In genomic region chr2:174149530-174149929, GRCh38 we compare ENCODE assay signal across 38 cellular contexts.
"Had no signal": no experiment of that assay in that cellular context is flagged by ENCODE, and none has a peak within 500 bp of the region (broad histone marks: within the 10 kb centered on the region; RNA-seq: fewer than 3 reads in every experiment).

No MANE protein-coding gene starts in this region.

- H3K36me3 ChIP-seq: ascending aorta, cardiac muscle cell had no signal

- H3K27ac Mint-ChIP-seq: activated B cell treated with CpG ODN at 0.5 μM for 24 hours; activated CD4-positive, alpha-beta memory T cell treated with anti-CD3 and anti-CD28 coated beads for 36 hours; activated CD4-positive, alpha-beta T cell treated with anti-CD3 and anti-CD28 coated beads, Interleukin-2, amount 10 ng/mL, durations not matched to agents 24 days and 14 days; activated CD8-positive, alpha-beta T cell treated with anti-CD3 and anti-CD28 coated beads for 36 hours; activated naive CD4-positive, alpha-beta T cell treated with anti-CD3 and anti-CD28 coated beads, Interleukin-2, amount 10 ng/mL, durations not matched to agents 7 days and 5 days; activated naive CD4-positive, alpha-beta T cell treated with anti-CD3 and anti-CD28 coated beads, Interleukin-2, amount 50 U/mL, for 24 hours; activated naive CD8-positive, alpha-beta T cell; activated naive CD8-positive, alpha-beta T cell treated with anti-CD3 and anti-CD28 coated beads, Interleukin-2, amount 10 ng/mL, durations not matched to agents 7 days and 5 days; activated naive CD8-positive, alpha-beta T cell treated with anti-CD3 and anti-CD28 coated beads, Interleukin-2, amount 50 U/mL, for 24 hours; activated T-cell treated with anti-CD3 and anti-CD28 coated beads, Interleukin-2, amount 50 U/mL, for 72 hours; activated T-helper 1 cell treated with anti-CD3 and anti-CD28 coated beads, Interleukin-12 subunit alpha, Interleukin-12 subunit beta, Interleukin-2, Interleukin-4 antibody, amounts not matched to agents 30 ng/mL and 10 ng/mL and 1 ng/mL, durations not matched to agents 14 hours and 24 hours and 36 hours; activated T-helper 2 cell treated with anti-CD3 and anti-CD28 coated beads, Interferon-gamma antibody, Interleukin-2, Interleukin-4, amounts not matched to agents 10 μg/mL and 5 μg/mL and 100 μg/mL, durations not matched to agents 14 hours and 24 hours and 36 hours; brain; T-helper 1 cell treated with Interleukin-12 subunit alpha and Interleukin-12 subunit beta and Interleukin-4 antibody, amounts not matched to agents 30 μg/mL and 1 μg/mL, for 36 hours; T-helper 2 cell treated with Interferon-gamma antibody and Interleukin-4, amounts not matched to agents 5 μg/mL and 100 μg/mL, for 36 hours had no signal

- H3K4me3 ChIP-seq: ascending aorta, cardiac muscle cell had no signal

- H3K4me3 Mint-ChIP-seq: activated B cell treated with CpG ODN at 0.5 μM for 24 hours; activated CD4-positive, alpha-beta memory T cell treated with anti-CD3 and anti-CD28 coated beads for 36 hours; activated CD4-positive, alpha-beta T cell treated with anti-CD3 and anti-CD28 coated beads, Interleukin-2, amount 10 ng/mL, durations not matched to agents 24 days and 14 days; activated CD8-positive, alpha-beta T cell treated with anti-CD3 and anti-CD28 coated beads for 36 hours; activated naive CD4-positive, alpha-beta T cell treated with anti-CD3 and anti-CD28 coated beads, Interleukin-2, amount 10 ng/mL, durations not matched to agents 7 days and 5 days; activated naive CD4-positive, alpha-beta T cell treated with anti-CD3 and anti-CD28 coated beads, Interleukin-2, amount 50 U/mL, for 24 hours; activated naive CD8-positive, alpha-beta T cell; activated naive CD8-positive, alpha-beta T cell treated with anti-CD3 and anti-CD28 coated beads, Interleukin-2, amount 10 ng/mL, durations not matched to agents 7 days and 5 days; activated naive CD8-positive, alpha-beta T cell treated with anti-CD3 and anti-CD28 coated beads, Interleukin-2, amount 50 U/mL, for 24 hours; activated T-cell treated with anti-CD3 and anti-CD28 coated beads, Interleukin-2, amount 50 U/mL, for 4 hours; activated T-cell treated with anti-CD3 and anti-CD28 coated beads, Interleukin-2, amount 50 U/mL, for 72 hours; activated T-helper 1 cell treated with anti-CD3 and anti-CD28 coated beads, Interleukin-12 subunit alpha, Interleukin-12 subunit beta, Interleukin-2, Interleukin-4 antibody, amounts not matched to agents 30 ng/mL and 10 ng/mL and 1 ng/mL, durations not matched to agents 14 hours and 24 hours and 36 hours; brain; central memory CD8-positive, alpha-beta T cell; T-helper 1 cell treated with Interleukin-12 subunit alpha and Interleukin-12 subunit beta and Interleukin-4 antibody, amounts not matched to agents 30 μg/mL and 1 μg/mL, for 36 hours; T-helper 2 cell treated with Interferon-gamma antibody and Interleukin-4, amounts not matched to agents 5 μg/mL and 100 μg/mL, for 36 hours had no signal

- H3K36me3 Mint-ChIP-seq: activated naive CD4-positive, alpha-beta T cell treated with anti-CD3 and anti-CD28 coated beads, Interleukin-2, amount 10 ng/mL, durations not matched to agents 7 days and 5 days had no signal

- H3K9me3 ChIP-seq: ascending aorta had no signal

- ATAC-seq: activated CD8-positive, alpha-beta T cell treated with anti-CD3 and anti-CD28 coated beads for 36 hours; activated naive CD8-positive, alpha-beta T cell treated with anti-CD3 and anti-CD28 coated beads, Interleukin-2, amount 50 U/mL, for 24 hours; activated T-cell treated with anti-CD3 and anti-CD28 coated beads, Interleukin-2, amount 50 U/mL, for 4 hours; activated T-cell treated with anti-CD3 and anti-CD28 coated beads, Interleukin-2, amount 50 U/mL, for 72 hours had no signal

- H3K27ac ChIP-seq: ascending aorta, cardiac muscle cell, VCaP had no signal

- H3K9me3 Mint-ChIP-seq: activated B cell treated with CpG ODN at 0.5 μM for 24 hours; activated CD4-positive, alpha-beta memory T cell treated with anti-CD3 and anti-CD28 coated beads for 36 hours; activated CD4-positive, alpha-beta T cell treated with anti-CD3 and anti-CD28 coated beads, Interleukin-2, amount 10 ng/mL, durations not matched to agents 24 days and 14 days; activated CD8-positive, alpha-beta T cell treated with anti-CD3 and anti-CD28 coated beads for 36 hours; activated naive CD4-positive, alpha-beta T cell treated with anti-CD3 and anti-CD28 coated beads, Interleukin-2, amount 10 ng/mL, durations not matched to agents 7 days and 5 days; activated naive CD4-positive, alpha-beta T cell treated with anti-CD3 and anti-CD28 coated beads, Interleukin-2, amount 50 U/mL, for 24 hours; activated naive CD8-positive, alpha-beta T cell treated with anti-CD3 and anti-CD28 coated beads, Interleukin-2, amount 10 ng/mL, durations not matched to agents 7 days and 5 days; activated naive CD8-positive, alpha-beta T cell treated with anti-CD3 and anti-CD28 coated beads, Interleukin-2, amount 50 U/mL, for 24 hours; activated T-cell treated with anti-CD3 and anti-CD28 coated beads, Interleukin-2, amount 50 U/mL, for 4 hours; activated T-cell treated with anti-CD3 and anti-CD28 coated beads, Interleukin-2, amount 50 U/mL, for 72 hours; activated T-helper 1 cell treated with anti-CD3 and anti-CD28 coated beads, Interleukin-12 subunit alpha, Interleukin-12 subunit beta, Interleukin-2, Interleukin-4 antibody, amounts not matched to agents 30 ng/mL and 10 ng/mL and 1 ng/mL, durations not matched to agents 14 hours and 24 hours and 36 hours; activated T-helper 2 cell treated with anti-CD3 and anti-CD28 coated beads, Interferon-gamma antibody, Interleukin-2, Interleukin-4, amounts not matched to agents 10 μg/mL and 5 μg/mL and 100 μg/mL, durations not matched to agents 14 hours and 24 hours and 36 hours; brain; central memory CD8-positive, alpha-beta T cell; T-helper 1 cell treated with Interleukin-12 subunit alpha and Interleukin-12 subunit beta and Interleukin-4 antibody, amounts not matched to agents 30 μg/mL and 1 μg/mL, for 36 hours; T-helper 2 cell treated with Interferon-gamma antibody and Interleukin-4, amounts not matched to agents 5 μg/mL and 100 μg/mL, for 36 hours had no signal

- H3K27me3 ChIP-seq: ascending aorta, cardiac muscle cell had no signal

- H3K4me1 Mint-ChIP-seq: activated B cell treated with CpG ODN at 0.5 μM for 24 hours; activated naive CD8-positive, alpha-beta T cell treated with anti-CD3 and anti-CD28 coated beads, Interleukin-2, amount 50 U/mL, for 24 hours had no signal

- DNase-seq: activated B cell treated with CpG ODN at 0.5 μM for 24 hours; activated CD4-positive, alpha-beta memory T cell treated with anti-CD3 and anti-CD28 coated beads for 36 hours; activated CD4-positive, alpha-beta T cell treated with anti-CD3 and anti-CD28 coated beads for 4 hours; activated CD4-positive, alpha-beta T cell treated with anti-CD3 and anti-CD28 coated beads, Interleukin-2, amount 10 ng/mL, durations not matched to agents 24 days and 14 days; activated CD4-positive, alpha-beta T cell treated with anti-CD3 and anti-CD28 coated beads, Interleukin-2, amount 50 U/mL, for 1 hour; activated CD4-positive, alpha-beta T cell treated with anti-CD3 and anti-CD28 coated beads, Interleukin-2, amount 50 U/mL, for 4 hours; activated CD4-positive, CD25-positive, alpha-beta regulatory T cell treated with anti-CD3 and anti-CD28 coated beads, Interleukin-2, amount 50 U/mL, for 72 hours; activated CD8-positive, alpha-beta memory T cell treated with anti-CD3 and anti-CD28 coated beads, Interleukin-2, amount 50 U/mL, for 4 hours; activated CD8-positive, alpha-beta T cell treated with anti-CD3 and anti-CD28 coated beads for 36 hours; activated effector memory CD4-positive, alpha-beta T cell treated with Interleukin-2 at 50 U/mL for 16 hours; activated gamma-delta T cell; activated naive CD4-positive, alpha-beta T cell treated with anti-CD3 and anti-CD28 coated beads, Interleukin-2, amount 10 ng/mL, durations not matched to agents 7 days and 5 days; activated naive CD4-positive, alpha-beta T cell treated with Interleukin-2 at 50 U/mL for 16 hours; activated naive CD8-positive, alpha-beta T cell treated with anti-CD3 and anti-CD28 coated beads, Interleukin-2, amount 10 ng/mL, durations not matched to agents 7 days and 5 days; activated naive CD8-positive, alpha-beta T cell treated with anti-CD3 and anti-CD28 coated beads, Interleukin-2, amount 50 U/mL, for 24 hours; activated T-cell treated with anti-CD3 and anti-CD28 coated beads for 4 hours; activated T-cell treated with anti-CD3 and anti-CD28 coated beads, Interleukin-2, amount 50 U/mL, for 1 hour; activated T-cell treated with anti-CD3 and anti-CD28 coated beads, Interleukin-2, amount 50 U/mL, for 4 hours; activated T-cell treated with anti-CD3 and anti-CD28 coated beads, Interleukin-2, amount 50 U/mL, for 72 hours; amygdala; anterior cingulate cortex; caudate nucleus; cerebellar nuclear complex; T-helper 2 cell; T-helper 9 cell had no signal

- H3K27me3 Mint-ChIP-seq: activated B cell treated with CpG ODN at 0.5 μM for 24 hours; activated CD4-positive, alpha-beta memory T cell treated with anti-CD3 and anti-CD28 coated beads for 36 hours; activated CD4-positive, alpha-beta T cell treated with anti-CD3 and anti-CD28 coated beads, Interleukin-2, amount 10 ng/mL, durations not matched to agents 24 days and 14 days; activated CD8-positive, alpha-beta T cell treated with anti-CD3 and anti-CD28 coated beads for 36 hours; activated naive CD4-positive, alpha-beta T cell treated with anti-CD3 and anti-CD28 coated beads, Interleukin-2, amount 10 ng/mL, durations not matched to agents 7 days and 5 days; activated naive CD4-positive, alpha-beta T cell treated with anti-CD3 and anti-CD28 coated beads, Interleukin-2, amount 50 U/mL, for 24 hours; activated naive CD8-positive, alpha-beta T cell; activated naive CD8-positive, alpha-beta T cell treated with anti-CD3 and anti-CD28 coated beads, Interleukin-2, amount 10 ng/mL, durations not matched to agents 7 days and 5 days; activated naive CD8-positive, alpha-beta T cell treated with anti-CD3 and anti-CD28 coated beads, Interleukin-2, amount 50 U/mL, for 24 hours; brain; central memory CD8-positive, alpha-beta T cell had no signal

- FAIRE-seq: bronchial epithelial cell, TTC549 had no signal
